ENCODE assay signal across 27 cellular contexts in genomic region chr9:121173501-121173900, GRCh38. TPM values are rescaled to one million over a fixed set of nuclear protein-coding genes. Genes with fewer than 3 reads are reported as not detected.
DNase-seq lines count a peak whose midpoint lies in the region; ATAC-seq and TF ChIP-seq lines count a peak whose summit lies in the region.
"Had no signal": no experiment of that assay in that cellular context is flagged by ENCODE, and none has a peak within 500 bp of the region (broad histone marks: within the 10 kb centered on the region; RNA-seq: fewer than 3 reads in every experiment).

No MANE protein-coding gene starts in this region.

- no peak for TF ChIP-seq CTCF in mesothelial cell of epicardium (IDR thresholded peaks at IDR 0.05; ENCODE audit: unreplicated experiment)

- no peaks in the 10 kb centered on the region for H3K27me3 Mint-ChIP-seq in activated T-cell treated with anti-CD3 and anti-CD28 coated beads, Interleukin-2, amount 50 U/mL, for 24 hours
- no peaks in the 10 kb centered on the region for H3K27me3 Mint-ChIP-seq in CD8-positive, alpha-beta memory T cell
- no peaks in the 10 kb centered on the region for H3K27me3 Mint-ChIP-seq in activated naive CD8-positive, alpha-beta T cell treated with anti-CD3 and anti-CD28 coated beads, Interleukin-2, amount 50 U/mL, for 24 hours
- no peaks in the 10 kb centered on the region for H3K27me3 Mint-ChIP-seq in mesothelial cell of epicardium (ENCODE audit: low read depth)

- no peak overlapping the region for H3K4me3 ChIP-seq in CD8-positive, alpha-beta memory T cell (ENCODE audit: low read length)
- H3K4me3 ChIP-seq: gastroesophageal sphincter, hepatocyte, K562, lung, mucosa of descending colon, pancreas, stomach, thyroid gland, vagina had no signal

- peaks cover 98% of the 10 kb centered on the region for H3K36me3 Mint-ChIP-seq in activated T-cell treated with anti-CD3 and anti-CD28 coated beads, Interleukin-2, amount 50 U/mL, for 24 hours (ENCODE audit: low read depth)
- H3K36me3 Mint-ChIP-seq in CD8-positive, alpha-beta memory T cell, result peaks cover 0 to 96% (median 19%) of the 10 kb centered on the region in 3 donors
- peaks cover 83% of the 10 kb centered on the region for H3K36me3 Mint-ChIP-seq in activated naive CD8-positive, alpha-beta T cell treated with anti-CD3 and anti-CD28 coated beads, Interleukin-2, amount 50 U/mL, for 24 hours (ENCODE audit: low read depth)
- peaks cover 98% of the 10 kb centered on the region for H3K36me3 Mint-ChIP-seq in stimulated activated effector memory CD8-positive, alpha-beta T cell treated with anti-CD3 and anti-CD28 coated beads, Interleukin-12 subunit alpha, Interleukin-12 subunit beta, amount 100 ng/mL, for 72 hours
- H3K36me3 Mint-ChIP-seq in mesothelial cell of epicardium, result peaks cover 35% of the 10 kb centered on the region

- H3K4me3 Mint-ChIP-seq in activated T-cell treated with anti-CD3 and anti-CD28 coated beads, Interleukin-2, amount 50 U/mL, for 24 hours, result no peak overlapping the region
- no peak overlapping the region for H3K4me3 Mint-ChIP-seq in CD8-positive, alpha-beta memory T cell
- no peak overlapping the region for H3K4me3 Mint-ChIP-seq in activated naive CD8-positive, alpha-beta T cell treated with anti-CD3 and anti-CD28 coated beads, Interleukin-2, amount 50 U/mL, for 24 hours
- H3K4me3 Mint-ChIP-seq in stimulated activated effector memory CD8-positive, alpha-beta T cell treated with anti-CD3 and anti-CD28 coated beads, Interleukin-12 subunit alpha, Interleukin-12 subunit beta, amount 100 ng/mL, for 72 hours, result no peak overlapping the region
- H3K4me3 Mint-ChIP-seq in mesothelial cell of epicardium, result no peak overlapping the region
- H3K4me3 Mint-ChIP-seq: neural crest cell had no signal

- peaks cover 10% of the 10 kb centered on the region for H3K4me1 ChIP-seq in CD8-positive, alpha-beta memory T cell (ENCODE audit: insufficient read depth, low read length)
- H3K4me1 ChIP-seq: gastroesophageal sphincter, vagina had no signal

- POLR2A ChIA-PET in CD8-positive, alpha-beta memory T cell (lab: Charles Lee), result no interaction called here

- CTCF ChIA-PET in CD8-positive, alpha-beta memory T cell (lab: Charles Lee), result interaction anchor here (0.9 to 1.3 kb wide), 3 partner anchors 11 to 52 kb away, joined by 3 to 4 read pairs (median 3); no protein-coding TSS in a partner anchor

- H3K27me3 ChIP-seq in CD8-positive, alpha-beta memory T cell (ENCODE audit: insufficient read depth, low read length, poor library complexity, severe bottlenecking), result no peaks in the 10 kb centered on the region
- H3K27me3 ChIP-seq: gastroesophageal sphincter, hepatocyte, pancreas, stomach, thyroid gland, vagina had no signal

- H3K27ac ChIP-seq in CD8-positive, alpha-beta memory T cell (ENCODE audit: low read depth, low read length), result no peak overlapping the region
- H3K27ac ChIP-seq: gastroesophageal sphincter, hepatocyte, pancreas, stomach, thyroid gland, vagina had no signal

- no peak for DNase-seq in activated T-cell treated with anti-CD3 and anti-CD28 coated beads, Interleukin-2, amount 50 U/mL, for 24 hours
- no peak for DNase-seq in activated T-cell treated with anti-CD3 and anti-CD28 coated beads, Interleukin-2, amount 50 U/mL, for 1 hour
- no peak for DNase-seq in CD8-positive, alpha-beta memory T cell
- no peak for DNase-seq in activated naive CD8-positive, alpha-beta T cell treated with anti-CD3 and anti-CD28 coated beads, Interleukin-2, amount 50 U/mL, for 24 hours
- no peak for DNase-seq in stimulated activated effector memory CD8-positive, alpha-beta T cell treated with anti-CD3 and anti-CD28 coated beads, Interleukin-12 subunit alpha, Interleukin-12 subunit beta, amount 100 ng/mL, for 72 hours (ENCODE audit: low spot score in 2 of 2)
- DNase-seq in mesothelial cell of epicardium (ENCODE audit: low spot score in 2 of 2, unreplicated experiment in 2 of 2), result no peak
- DNase-seq: ACHN; activated gamma-delta T cell; aorta; H7; mucosa of descending colon; NCI-H1092; NCI-H1694 treated with DMSO at 0.1 percent for 48 hours; NCI-H2171; pancreas; stimulated activated CD4-positive, alpha-beta T cell treated with anti-CD3 and anti-CD28 coated beads, Interleukin-15, amount 100 ng/mL, for 24 hours; stomach; thyroid gland had no signal

- H3K9me3 Mint-ChIP-seq in activated T-cell treated with anti-CD3 and anti-CD28 coated beads, Interleukin-2, amount 50 U/mL, for 24 hours, result no peaks in the 10 kb centered on the region
- no peaks in the 10 kb centered on the region for H3K9me3 Mint-ChIP-seq in CD8-positive, alpha-beta memory T cell
- no peaks in the 10 kb centered on the region for H3K9me3 Mint-ChIP-seq in activated naive CD8-positive, alpha-beta T cell treated with anti-CD3 and anti-CD28 coated beads, Interleukin-2, amount 50 U/mL, for 24 hours
- no peaks in the 10 kb centered on the region for H3K9me3 Mint-ChIP-seq in stimulated activated effector memory CD8-positive, alpha-beta T cell treated with anti-CD3 and anti-CD28 coated beads, Interleukin-12 subunit alpha, Interleukin-12 subunit beta, amount 100 ng/mL, for 72 hours
- no peaks in the 10 kb centered on the region for H3K9me3 Mint-ChIP-seq in mesothelial cell of epicardium
- H3K9me3 Mint-ChIP-seq: neural crest cell had no signal

- H3K27ac Mint-ChIP-seq in activated T-cell treated with anti-CD3 and anti-CD28 coated beads, Interleukin-2, amount 50 U/mL, for 24 hours, result peak overlapping the region; percentile 61
- H3K27ac Mint-ChIP-seq in CD8-positive, alpha-beta memory T cell, result peak overlapping the region in 7 of 8 donors; percentile 1 to 70 (median 51)
- H3K27ac Mint-ChIP-seq in activated naive CD8-positive, alpha-beta T cell treated with anti-CD3 and anti-CD28 coated beads, Interleukin-2, amount 50 U/mL, for 24 hours, result peak overlapping the region; percentile 40
- peak overlapping the region; percentile 77 for H3K27ac Mint-ChIP-seq in stimulated activated effector memory CD8-positive, alpha-beta T cell treated with anti-CD3 and anti-CD28 coated beads, Interleukin-12 subunit alpha, Interleukin-12 subunit beta, amount 100 ng/mL, for 72 hours
- no peak overlapping the region for H3K27ac Mint-ChIP-seq in mesothelial cell of epicardium

- H3K9me3 ChIP-seq in CD8-positive, alpha-beta memory T cell (ENCODE audit: low read length), result no peaks in the 10 kb centered on the region
- H3K9me3 ChIP-seq: gastroesophageal sphincter, mucosa of descending colon, pancreas, stomach, thyroid gland, vagina had no signal

- ATAC-seq in activated naive CD8-positive, alpha-beta T cell treated with anti-CD3 and anti-CD28 coated beads, Interleukin-2, amount 50 U/mL, for 24 hours, result no peak
- ATAC-seq in stimulated activated effector memory CD8-positive, alpha-beta T cell treated with anti-CD3 and anti-CD28 coated beads, Interleukin-12 subunit alpha, Interleukin-12 subunit beta, amount 100 ng/mL, for 72 hours, result no peak
- no peak for ATAC-seq in GM21529 (IDR thresholded peaks at IDR 0.05; ENCODE audit: unreplicated experiment)
- no peak for ATAC-seq in HG03135 (IDR thresholded peaks at IDR 0.05; ENCODE audit: unreplicated experiment)
- ATAC-seq: activated CD4-positive, CD25-positive, alpha-beta regulatory T cell treated with anti-CD3 and anti-CD28 coated beads, Interleukin-2, amount 50 U/mL, for 24 hours; gastroesophageal sphincter; K562; mucosa of descending colon; pancreas had no signal

- H3K36me3 ChIP-seq in CD8-positive, alpha-beta memory T cell (ENCODE audit: insufficient read depth, low read length), result peaks cover 42% of the 10 kb centered on the region

- H3K4me1 Mint-ChIP-seq in activated T-cell treated with anti-CD3 and anti-CD28 coated beads, Interleukin-2, amount 50 U/mL, for 24 hours (ENCODE audit: low read depth), result peaks cover 13% of the 10 kb centered on the region
- H3K4me1 Mint-ChIP-seq in CD8-positive, alpha-beta memory T cell, result peaks cover 10 to 13% (median 11%) of the 10 kb centered on the region in 3 donors
- peaks cover 8% of the 10 kb centered on the region for H3K4me1 Mint-ChIP-seq in activated naive CD8-positive, alpha-beta T cell treated with anti-CD3 and anti-CD28 coated beads, Interleukin-2, amount 50 U/mL, for 24 hours
- H3K4me1 Mint-ChIP-seq in stimulated activated effector memory CD8-positive, alpha-beta T cell treated with anti-CD3 and anti-CD28 coated beads, Interleukin-12 subunit alpha, Interleukin-12 subunit beta, amount 100 ng/mL, for 72 hours, result peaks cover 1% of the 10 kb centered on the region
- no peaks in the 10 kb centered on the region for H3K4me1 Mint-ChIP-seq in mesothelial cell of epicardium
- H3K4me1 Mint-ChIP-seq: neural crest cell had no signal

RNA-seq across cellular contexts. Expression of gene RAB14, which starts 28.2 kb away (rescaled TPM):
- 10 to 100 TPM; 81.7 to 85.4 TPM for total RNA-seq in CD8-positive, alpha-beta memory T cell
- 51.0 TPM for polyA plus RNA-seq in CD8-positive, alpha-beta memory T cell
- total RNA-seq in mesothelial cell of epicardium, result 54.9 to 61.5 TPM (median 58.3 TPM) in 3 replicates
